ENCODE assay signal across 1 cellular context in the genomic region with DNA sequence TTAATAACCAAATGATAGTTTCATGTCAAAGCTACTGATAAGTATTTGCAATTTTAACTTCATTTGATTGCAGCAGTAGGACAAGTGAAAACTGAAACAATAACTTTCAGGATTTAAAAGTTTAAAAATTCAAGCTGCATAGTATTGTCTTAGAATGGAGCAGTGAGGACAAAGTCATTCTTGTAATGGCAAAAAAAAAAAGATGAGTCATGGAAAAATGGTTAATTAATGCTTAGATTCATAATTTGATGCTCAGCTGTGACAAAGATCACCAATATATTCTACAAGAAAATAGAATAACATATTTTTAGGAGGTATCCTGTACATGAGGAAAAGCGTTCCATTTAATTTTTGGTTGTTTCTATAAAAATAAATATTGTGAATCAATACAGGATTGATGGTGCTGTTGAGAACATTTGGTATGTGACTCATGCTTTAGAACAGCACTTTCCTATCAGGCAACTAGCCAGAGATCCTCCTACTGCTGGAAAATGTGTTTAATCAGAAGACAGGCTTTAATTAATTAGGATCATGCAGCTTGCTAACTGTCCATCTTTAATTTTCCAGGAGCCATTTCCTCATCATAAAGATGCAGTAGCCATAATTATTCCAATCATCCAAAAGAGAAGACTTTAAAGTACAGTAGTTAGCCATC.
TF ChIP-seq lines count a peak whose summit lies in the region.

No MANE protein-coding gene starts in this region.

TF ChIP-seq in IMR-90, 13 proteins besides CTCF, POLR2A, EP300 and RAD21:
- TF ChIP-seq SMC3 (IDR thresholded peaks at IDR 0.05; ENCODE audit: low read depth, low read length) (no peak), MAFK (IDR thresholded peaks at IDR 0.05; ENCODE audit: low read depth, low read length) (peak; percentile 52), NFE2L2 (IDR thresholded peaks at IDR 0.05; ENCODE audit: low read depth, low read length) (peak; percentile 53; the same call in 1 of the 2 replicates)
